ENCODE assay signal across 9 cellular contexts in the genomic region with DNA sequence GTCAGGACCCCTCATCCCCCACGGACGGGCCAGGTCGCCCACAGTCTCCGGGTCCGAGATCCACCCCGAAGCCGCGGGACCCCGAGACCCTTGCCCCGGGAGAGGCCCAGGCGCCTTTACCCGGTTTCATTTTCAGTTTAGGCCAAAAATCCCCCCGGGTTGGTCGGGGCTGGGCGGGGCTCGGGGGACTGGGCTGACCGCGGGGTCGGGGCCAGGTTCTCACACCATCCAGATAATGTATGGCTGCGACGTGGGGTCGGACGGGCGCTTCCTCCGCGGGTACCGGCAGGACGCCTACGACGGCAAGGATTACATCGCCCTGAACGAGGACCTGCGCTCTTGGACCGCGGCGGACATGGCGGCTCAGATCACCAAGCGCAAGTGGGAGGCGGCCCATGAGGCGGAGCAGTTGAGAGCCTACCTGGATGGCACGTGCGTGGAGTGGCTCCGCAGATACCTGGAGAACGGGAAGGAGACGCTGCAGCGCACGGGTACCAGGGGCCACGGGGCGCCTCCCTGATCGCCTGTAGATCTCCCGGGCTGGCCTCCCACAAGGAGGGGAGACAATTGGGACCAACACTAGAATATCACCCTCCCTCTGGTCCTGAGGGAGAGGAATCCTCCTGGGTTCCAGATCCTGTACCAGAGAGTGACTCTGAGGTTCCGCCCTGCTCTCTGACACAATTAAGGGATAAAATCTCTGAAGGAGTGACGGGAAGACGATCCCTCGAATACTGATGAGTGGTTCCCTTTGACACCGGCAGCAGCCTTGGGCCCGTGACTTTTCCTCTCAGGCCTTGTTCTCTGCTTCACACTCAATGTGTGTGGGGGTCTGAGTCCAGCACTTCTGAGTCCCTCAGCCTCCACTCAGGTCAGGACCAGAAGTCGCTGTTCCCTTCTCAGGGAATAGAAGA. TPM values are rescaled to one million over a fixed set of nuclear protein-coding genes. Genes with fewer than 3 reads are reported as not detected.
DNase-seq lines count a peak whose midpoint lies in the region; ATAC-seq and TF ChIP-seq lines count a peak whose summit lies in the region.
"Had no signal": no experiment of that assay in that cellular context is flagged by ENCODE, and none has a peak within 500 bp of the region (broad histone marks: within the 10 kb centered on the region; RNA-seq: fewer than 3 reads in every experiment).

No MANE protein-coding gene starts in this region.

- H3K4me2 ChIP-seq in mammary epithelial cell (ENCODE audit: insufficient read depth, low read depth, low read length) = peak overlapping the region; percentile 90

- H3K4me3 ChIP-seq in MG63 = peak overlapping the region; percentile 67
- H3K4me3 ChIP-seq in mammary epithelial cell (replicated peaks in 1 of 3; ENCODE audit: insufficient read depth in 1 of 3, low read depth in 2 of 3, low read length in 3 of 3) = peak overlapping the region; percentile 65 to 84 (median 75)
- peak overlapping the region; percentile 95 for H3K4me3 ChIP-seq in thymus (ENCODE audit: low read length)

- intact Hi-C loops in mammary epithelial cell (cut with micrococcal nuclease) = loop anchor here (5.0 kb wide), 1 partner anchor 56 kb away; no protein-coding TSS in a partner anchor

- in situ Hi-C loops in mammary epithelial cell (cut with MboI; ENCODE audit: low sequenced_read_pairs in 2 of 2) = no loop called here

- WGBS in mammary epithelial cell (ENCODE audit: low coverage, missing lambda C conversion rate) = 42% methylated on average over 19 of the region's 58 CpGs
- WGBS in thymus = 29% methylated on average over 58 of the region's 58 CpGs

- H3K9me3 ChIP-seq in MG63 (no peaks in the 10 kb centered on the region), mammary epithelial cell (replicated peaks; ENCODE audit: insufficient read depth, low read length) (no peaks in the 10 kb centered on the region), thymus (ENCODE audit: control insufficient read depth) (no peaks in the 10 kb centered on the region)

- H3K27ac ChIP-seq in mammary epithelial cell (ENCODE audit: insufficient read depth, low read depth, low read length) = peak overlapping the region; percentile 93
- peak overlapping the region; percentile 97 for H3K27ac ChIP-seq in thymus (ENCODE audit: low read depth)
- H3K27ac ChIP-seq: VCaP had no signal

- H3K4me1 ChIP-seq in mammary epithelial cell (ENCODE audit: insufficient read depth, low read length) (peaks cover 8% of the 10 kb centered on the region), thymus (ENCODE audit: control insufficient read depth, insufficient read depth, low read length) (peaks cover 17% of the 10 kb centered on the region)

- peaks cover 15% of the 10 kb centered on the region for H3K79me2 ChIP-seq in mammary epithelial cell (ENCODE audit: insufficient read depth, low read length)

- H3K36me3 ChIP-seq in MG63 (0 out of 2 replicates have a peak, but pooled peaks cover 2% of the 10 kb centered on the region), mammary epithelial cell (ENCODE audit: insufficient read depth, low read length) (peaks cover 4% of the 10 kb centered on the region), thymus (ENCODE audit: control insufficient read depth, insufficient read depth) (peaks cover 41% of the 10 kb centered on the region)

- ATAC-seq in GM18909 (IDR thresholded peaks at IDR 0.05; ENCODE audit: poor library complexity, unreplicated experiment) (peak; percentile 7), omental fat pad (ENCODE audit: low FRiP score) (no peak)

- peak overlapping the region; percentile 89 for H2AFZ ChIP-seq in mammary epithelial cell (ENCODE audit: low read depth, low read length)

- TF ChIP-seq CTCF in mammary epithelial cell (conservative IDR thresholded peaks at IDR 0.05 in 1 of 2, IDR thresholded peaks at IDR 0.05 in 1 of 2; ENCODE audit: extremely low read depth in 1 of 2, insufficient read depth in 1 of 2, low read depth in 1 of 2, low read length in 2 of 2) (no peak), omental fat pad (IDR thresholded peaks at IDR 0.05) (no peak)

- H3K27me3 ChIP-seq in MG63 (no peaks in the 10 kb centered on the region), mammary epithelial cell (ENCODE audit: insufficient read depth, low read length) (no peaks in the 10 kb centered on the region), thymus (ENCODE audit: control insufficient read depth, insufficient read depth) (no peaks in the 10 kb centered on the region)

- BruUV-seq in mammary epithelial cell (replicated peaks; lab: Mats Ljungman, UMichigan) = no TSS peak

- no peaks in the 10 kb centered on the region for H4K20me1 ChIP-seq in mammary epithelial cell (ENCODE audit: insufficient read depth, low read length)

- dilution Hi-C loops in mammary epithelial cell (cut with HindIII; ENCODE audit: low sequenced_read_pairs) = no loop called here

- H3K9ac ChIP-seq in mammary epithelial cell (ENCODE audit: insufficient read depth, low read length) = peak overlapping the region; percentile 75

- CTCF ChIA-PET in mammary epithelial cell (lab: Charles Lee; ENCODE audit: low non-redundant PET) = no interaction called here

- peak; percentile 9 for DNase-seq in MG63
- no peak for DNase-seq in mammary epithelial cell
- DNase-seq in lung microvascular endothelial cell (ENCODE audit: low read depth in 2 of 2) = peak; percentile 12 to 45
- no peak for DNase-seq in DMS79 treated with DMSO at 0.1 percent for 48 hours (lab: John Stamatoyannopoulos, UW)
- DNase-seq in NCI-H187 treated with DMSO at 0.1 percent for 48 hours (lab: John Stamatoyannopoulos, UW) = no peak
- DNase-seq in omental fat pad (ENCODE audit: low spot score) = no peak

RNA-seq across cellular contexts. Expression of gene HLA-A, which starts 1.0 kb away (rescaled TPM):
- 139 and 315 TPM in 2 replicates for total RNA-seq in MG63 (2014; rRNA removed; shearing (Covaris generic); ENCODE audit: low replicate concordance)
- total RNA-seq in mammary epithelial cell (100 to 1,000 TPM; 217 to 345 TPM), lung microvascular endothelial cell (536 and 593 TPM in 2 replicates), omental fat pad (100 to 1,000 TPM; 354 to 771 (median 610) TPM)
- polyA plus RNA-seq in mammary epithelial cell (291 TPM), thymus (1,655 TPM)
- 188 TPM for polyA minus RNA-seq in mammary epithelial cell

Comparison
In these comparisons a context has a peak if more than half of its experiments do, and no peak if none do; other contexts are left out.
1. DNase-seq: peak in MG63 (single experiment) and lung microvascular endothelial cell (2 of 2); none in mammary epithelial cell (single experiment), DMS79 treated with DMSO at 0.1 percent for 48 hours (single experiment), NCI-H187 treated with DMSO at 0.1 percent for 48 hours (single experiment) and omental fat pad (single experiment).
2. Peak in every context shown above with its lines, with median percentiles within 50 percentile points of each other: H3K4me3 ChIP-seq.